9 cellular contexts compared by ENCODE assay signal in genomic region chr9:111599948-111600343, GRCh38. TPM values are rescaled to one million over a fixed set of nuclear protein-coding genes. Genes with fewer than 3 reads are reported as not detected.
DNase-seq lines count a peak whose midpoint lies in the region; ATAC-seq and TF ChIP-seq lines count a peak whose summit lies in the region.
"Had no signal": no experiment of that assay in that cellular context is flagged by ENCODE, and none has a peak within 500 bp of the region (broad histone marks: within the 10 kb centered on the region; RNA-seq: fewer than 3 reads in every experiment).

No MANE protein-coding gene starts in this region.

- H3K27me3 ChIP-seq in transverse colon = no peaks in the 10 kb centered on the region

- in situ Hi-C loops in transverse colon (cut with MboI; ENCODE audit: low pct_ligation_motif_present in 1 of 4, low pct_unique_long_range_greater_than_20kb in 1 of 4, low sequenced_read_pairs in 3 of 4) = loop anchor here in 2 of 4 donors (10.0 to 25.0 kb wide), 2 partner anchors 85 to 462 kb away; no protein-coding TSS in a partner anchor

- peak overlapping the region; percentile 47 to 78 (median 77) for H3K4me3 ChIP-seq in transverse colon

- no peak for TF ChIP-seq EP300 in transverse colon (IDR thresholded peaks at IDR 0.05; ENCODE audit: low read depth)

- no peak for ATAC-seq in activated CD8-positive, alpha-beta memory T cell treated with anti-CD3 and anti-CD28 coated beads, Interleukin-2, amount 10 ng/mL, durations not matched to agents 7 days and 5 days
- ATAC-seq in memory B cell (ENCODE audit: low read depth) (no peak), HG03354 (IDR thresholded peaks at IDR 0.05; ENCODE audit: poor library complexity, severe bottlenecking, unreplicated experiment) (no peak)

- H3K4me1 ChIP-seq in transverse colon = peaks cover 0 to 5% (median 5%) of the 10 kb centered on the region in 4 donors

- H3K4me1 Mint-ChIP-seq in activated CD8-positive, alpha-beta memory T cell treated with anti-CD3 and anti-CD28 coated beads, Interleukin-2, amount 10 ng/mL, durations not matched to agents 7 days and 5 days = peaks cover 17% of the 10 kb centered on the region
- peaks cover 32% of the 10 kb centered on the region for H3K4me1 Mint-ChIP-seq in chondrocyte (ENCODE audit: low read depth)
- H3K4me1 Mint-ChIP-seq in memory B cell = peaks cover 15% of the 10 kb centered on the region

- H3K36me3 ChIP-seq in transverse colon = peaks cover 0 to 8% (median 2%) of the 10 kb centered on the region in 4 donors

- H3K9me3 Mint-ChIP-seq in activated CD8-positive, alpha-beta memory T cell treated with anti-CD3 and anti-CD28 coated beads, Interleukin-2, amount 10 ng/mL, durations not matched to agents 7 days and 5 days (ENCODE audit: low read depth) = no peaks in the 10 kb centered on the region
- H3K9me3 Mint-ChIP-seq in chondrocyte (ENCODE audit: low read depth) = peaks cover 3% of the 10 kb centered on the region
- H3K9me3 Mint-ChIP-seq in memory B cell = no peaks in the 10 kb centered on the region

- no peak for DNase-seq in activated CD8-positive, alpha-beta memory T cell treated with anti-CD3 and anti-CD28 coated beads, Interleukin-2, amount 10 ng/mL, durations not matched to agents 7 days and 5 days
- DNase-seq in activated CD8-positive, alpha-beta memory T cell treated with anti-CD3 and anti-CD28 coated beads, Interleukin-2, amount 50 U/mL, for 4 hours = no peak
- DNase-seq in chondrocyte (ENCODE audit: low spot score) = no peak
- DNase-seq in memory B cell (ENCODE audit: low spot score in 2 of 2) = peak in 1 of 2 donors; percentile 10
- no peak for DNase-seq in transverse colon
- no peak for DNase-seq in middle frontal gyrus (ENCODE audit: extremely low spot score, low spot score)
- DNase-seq in NAMALWA (ENCODE audit: low spot score) = no peak

- no peak overlapping the region for H3K27ac Mint-ChIP-seq in activated CD8-positive, alpha-beta memory T cell treated with anti-CD3 and anti-CD28 coated beads, Interleukin-2, amount 10 ng/mL, durations not matched to agents 7 days and 5 days
- H3K27ac Mint-ChIP-seq in chondrocyte (ENCODE audit: unreplicated experiment) (peak overlapping the region; percentile 97), memory B cell (no peak overlapping the region)

- TF ChIP-seq POLR2A in transverse colon (IDR thresholded peaks at IDR 0.05) = no peak

- H3K9me3 ChIP-seq in transverse colon = no peaks in the 10 kb centered on the region

- H3K27me3 Mint-ChIP-seq in activated CD8-positive, alpha-beta memory T cell treated with anti-CD3 and anti-CD28 coated beads, Interleukin-2, amount 10 ng/mL, durations not matched to agents 7 days and 5 days = peaks cover 67% of the 10 kb centered on the region
- H3K27me3 Mint-ChIP-seq in chondrocyte (ENCODE audit: low read depth) = no peaks in the 10 kb centered on the region
- H3K27me3 Mint-ChIP-seq in memory B cell = peaks cover 18% of the 10 kb centered on the region

- no peak for TF ChIP-seq CTCF in chondrocyte (IDR thresholded peaks at IDR 0.05)
- no peak for TF ChIP-seq CTCF in transverse colon (IDR thresholded peaks at IDR 0.05)

- H3K4me3 Mint-ChIP-seq in activated CD8-positive, alpha-beta memory T cell treated with anti-CD3 and anti-CD28 coated beads, Interleukin-2, amount 10 ng/mL, durations not matched to agents 7 days and 5 days = peak overlapping the region; percentile 68
- H3K4me3 Mint-ChIP-seq in chondrocyte (ENCODE audit: unreplicated experiment) = peak overlapping the region; percentile 94
- peak overlapping the region; percentile 84 for H3K4me3 Mint-ChIP-seq in memory B cell

- CTCF ChIA-PET in activated CD8-positive, alpha-beta memory T cell treated with anti-CD3 and anti-CD28 coated beads, Interleukin-2, amount 10 ng/mL, durations not matched to agents 7 days and 5 days (lab: Charles Lee) = no interaction called here

- intact Hi-C loops in transverse colon (cut with DNase I; ENCODE audit: low total_unique reads) = loop anchor here (10.0 kb wide), 1 partner anchor 475 kb away; no protein-coding TSS in a partner anchor

- no peaks in the 10 kb centered on the region for H3K36me3 Mint-ChIP-seq in activated CD8-positive, alpha-beta memory T cell treated with anti-CD3 and anti-CD28 coated beads, Interleukin-2, amount 10 ng/mL, durations not matched to agents 7 days and 5 days
- H3K36me3 Mint-ChIP-seq in chondrocyte (ENCODE audit: low read depth) = peaks cover 2% of the 10 kb centered on the region
- H3K36me3 Mint-ChIP-seq in memory B cell = no peaks in the 10 kb centered on the region

- 51% methylated on average over 10 of the region's 17 CpGs; no CpG with 5 or more reads in 1 of the 2 donors for WGBS in transverse colon (ENCODE audit: low coverage in 1 of 2), 2 donors

- H3K27ac ChIP-seq in transverse colon = peak overlapping the region; percentile 89 to 94 (median 91)
- H3K27ac ChIP-seq: BLaER1 treated with 17β-estradiol and CSF1 and Interleukin-3, amounts not matched to agents 10 nM and 100 nM had no signal

RNA-seq across cellular contexts. Expression of gene PTGR1, which starts 0.5 kb away (rescaled TPM):
- total RNA-seq in activated CD8-positive, alpha-beta memory T cell treated with anti-CD3 and anti-CD28 coated beads, Interleukin-2, amount 10 ng/mL, durations not matched to agents 7 days and 5 days = 1 to 10 TPM in 1 of 2 experiments, not detected in 1; 1.0 TPM
- total RNA-seq in chondrocyte = 25.8 to 28.1 TPM (median 26.6 TPM) in 3 replicates
- 10 to 100 TPM in 3 of 4 donors, 1 to 10 TPM in 1; 2.6 to 90.0 (median 51.6) TPM for total RNA-seq in transverse colon

RNA-seq across cellular contexts. Expression of gene DNAJC25, which starts 31.2 kb away (rescaled TPM):
- 1 to 10 TPM; 3.6 to 4.2 TPM for total RNA-seq in activated CD8-positive, alpha-beta memory T cell treated with anti-CD3 and anti-CD28 coated beads, Interleukin-2, amount 10 ng/mL, durations not matched to agents 7 days and 5 days
- total RNA-seq in chondrocyte = 6.5 to 9.1 TPM (median 6.9 TPM) in 3 replicates
- total RNA-seq in transverse colon = 10 to 100 TPM; 10.1 to 19.4 (median 15.3) TPM
